ENCODE assay signal across 8 cellular contexts in genomic region chr1:34929497-34929852, GRCh38. TPM values are rescaled to one million over a fixed set of nuclear protein-coding genes. Genes with fewer than 3 reads are reported as not detected.
DNase-seq lines count a peak whose midpoint lies in the region; ATAC-seq and TF ChIP-seq lines count a peak whose summit lies in the region.

TSS of gene DLGAP3 (minus strand) at chr1:34929650. CDS start at chr1:34905383, 24,267 bp downstream.

- POLR2A ChIA-PET in GM10248 (lab: Yijun Ruan, JAX): no interaction called here

- H3K9me3 ChIP-seq in breast epithelium: no peaks in the 10 kb centered on the region
- H3K9me3 ChIP-seq in neural progenitor cell (ENCODE audit: low read depth): no peaks in the 10 kb centered on the region

- no peak for ATAC-seq in HG03571 (IDR thresholded peaks at IDR 0.05; ENCODE audit: unreplicated experiment)
- ATAC-seq in HG03159 (IDR thresholded peaks at IDR 0.05; ENCODE audit: unreplicated experiment): no peak
- no peak for ATAC-seq in GM21526 (IDR thresholded peaks at IDR 0.05; ENCODE audit: low FRiP score, unreplicated experiment)

- H3K4me2 ChIP-seq in neural progenitor cell: peak within 1 kb of the TSS; percentile 100

- no peaks in the 10 kb centered on the region for H3K36me3 ChIP-seq in breast epithelium
- H3K36me3 ChIP-seq in neural progenitor cell: no peaks in the 10 kb centered on the region

- no peak within 1 kb of the TSS for H3K9ac ChIP-seq in neural progenitor cell

- peaks cover 39% of the 10 kb centered on the region for H4K20me1 ChIP-seq in neural progenitor cell (ENCODE audit: low read depth)

- CTCF ChIA-PET in GM10248 (lab: Yijun Ruan, JAX): interaction anchor here (1.0 kb wide), 1 partner anchor 10 kb away, joined by 4 read pairs; no protein-coding TSS in a partner anchor

- peaks cover 41% of the 10 kb centered on the region for H3K27me3 Mint-ChIP-seq in neural progenitor cell (ENCODE audit: insufficient read depth, low read depth)

- peak within 1 kb of the TSS; percentile 93 for H2AFZ ChIP-seq in neural progenitor cell (replicated peaks)

- H3K79me2 ChIP-seq in neural progenitor cell (ENCODE audit: low read depth): no peaks in the 10 kb centered on the region

- TF ChIP-seq CTCF in breast epithelium (IDR thresholded peaks at IDR 0.05) (no peak), neural progenitor cell (IDR thresholded peaks at IDR 0.05) (no peak), GM10248 (IDR thresholded peaks at IDR 0.05; ENCODE audit: control extremely low read depth, extremely low read depth, low read depth, missing control alignments) (no peak)

- peaks cover 16 to 60% of the 10 kb centered on the region in 2 donors for H3K27me3 ChIP-seq in breast epithelium
- H3K27me3 ChIP-seq in neural progenitor cell: peaks cover 98% of the 10 kb centered on the region

- peaks cover 8 to 12% of the 10 kb centered on the region in 2 donors for H3K4me1 ChIP-seq in breast epithelium
- H3K4me1 ChIP-seq in neural progenitor cell: peaks cover 4% of the 10 kb centered on the region

- H3K4me3 Mint-ChIP-seq in neural progenitor cell: peak within 1 kb of the TSS; percentile 89

- peak within 1 kb of the TSS; percentile 19 for H3K27ac Mint-ChIP-seq in neural progenitor cell

- H3K4me3 ChIP-seq in GM08714 (ENCODE audit: low read length) (peak within 1 kb of the TSS; percentile 42; the same call in 1 of the 2 replicates), breast epithelium (peak within 1 kb of the TSS; percentile 27 to 72 (median 43)), neural progenitor cell (peak within 1 kb of the TSS; percentile 89)

- peaks cover 6% of the 10 kb centered on the region for H3K4me1 Mint-ChIP-seq in neural progenitor cell

- H3K9me3 Mint-ChIP-seq in neural progenitor cell: no peaks in the 10 kb centered on the region

- H3K36me3 Mint-ChIP-seq in neural progenitor cell: no peaks in the 10 kb centered on the region

- peak; percentile 62 for DNase-seq in NCI-H2196 (lab: John Stamatoyannopoulos, UW; ENCODE audit: unreplicated experiment)
- DNase-seq in breast epithelium (ENCODE audit: low spot score in 2 of 2): no peak
- DNase-seq in neural progenitor cell (ENCODE audit: low spot score): peak; percentile 83
- no peak for DNase-seq in GM10248 (ENCODE audit: extremely low spot score)

- peaks cover 9% of the 10 kb centered on the region for H3F3A ChIP-seq in neural progenitor cell (ENCODE audit: low read depth)

- H3K27ac ChIP-seq in breast epithelium: no peak within 1 kb of the TSS
- H3K27ac ChIP-seq in neural progenitor cell: no peak within 1 kb of the TSS

- intact Hi-C loops in breast epithelium (cut with DNase I; ENCODE audit: low total_unique reads): no loop called here

- TF ChIP-seq POLR2A in breast epithelium (IDR thresholded peaks at IDR 0.05): no peak

RNA-seq across cellular contexts. Expression of gene DLGAP3, which starts in this region (rescaled TPM):
- total RNA-seq in breast epithelium: under 1 TPM; 0.15 to 0.33 (median 0.16) TPM
- 0.65 TPM in 1 of 2 replicates, not detected in the other for total RNA-seq in neural progenitor cell (ENCODE audit: low replicate concordance)

Comparison
In these comparisons a context has a peak if more than half of its experiments do, and no peak if none do; other contexts are left out.
1. Peak in DNase-seq, H3K4me3 ChIP-seq and H3K4me2 ChIP-seq in neural progenitor cell; RNA of the gene not detected or under 1 TPM.